ENCODE assay signal across 18 cellular contexts in the genomic region with DNA sequence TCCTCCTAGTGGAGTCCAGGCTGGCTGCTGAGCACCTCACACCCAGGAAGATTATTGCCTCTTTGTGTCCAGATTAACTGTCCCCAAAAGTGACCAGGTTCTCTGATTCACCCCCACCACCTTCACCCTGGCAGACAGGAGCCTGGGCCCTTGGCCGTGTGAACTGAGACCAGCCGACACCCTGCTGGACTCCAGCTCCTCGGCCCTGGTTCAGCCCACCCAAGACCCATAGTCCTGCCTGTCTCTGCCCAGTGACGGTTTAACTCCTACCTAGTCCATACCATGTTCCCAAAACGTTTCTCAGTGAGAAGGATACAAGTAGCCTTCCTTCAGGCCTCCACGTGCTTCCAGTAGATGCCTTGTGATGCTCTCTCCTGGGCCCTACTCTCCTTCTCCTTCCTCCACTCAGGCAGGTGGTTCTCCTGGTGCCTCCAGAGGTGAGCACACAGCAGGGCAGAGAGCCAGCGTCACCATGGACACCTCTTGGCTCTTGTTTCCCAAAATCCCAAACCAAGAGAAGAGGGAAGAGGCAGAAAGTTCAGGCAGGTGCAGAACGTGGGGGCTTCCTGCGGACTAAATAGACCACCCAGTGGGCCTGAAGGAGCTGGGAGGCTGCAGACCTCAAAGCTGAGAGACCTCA.
"Had no signal": no experiment of that assay in that cellular context is flagged by ENCODE, and none has a peak within 500 bp of the region (broad histone marks: within the 10 kb centered on the region; RNA-seq: fewer than 3 reads in every experiment).

No MANE protein-coding gene starts in this region.

- H3K4me2 ChIP-seq: hepatocyte, neural progenitor cell had no signal

- H3K27ac ChIP-seq: colonic mucosa, hepatocyte, left ventricle myocardium inferior, lower lobe of right lung, neural progenitor cell, stomach had no signal

- DNase-seq: colonic mucosa; dermis blood vessel endothelial cell; effector CD4-positive, alpha-beta T cell; foreskin melanocyte; head of caudate nucleus; kidney; left cardiac atrium; left ventricle myocardium inferior; lower lobe of right lung; natural killer cell; nucleus accumbens; stimulated activated CD4-positive, alpha-beta T cell treated with anti-CD3 and anti-CD28 coated beads, Interleukin-12 subunit alpha, Interleukin-12 subunit beta, amount 100 ng/mL, for 4 hours; stimulated activated naive CD4-positive, alpha-beta T cell; stomach; substantia nigra had no signal

- ATAC-seq: left cardiac atrium, lower lobe of right lung, natural killer cell, sciatic nerve had no signal

- H2AFZ ChIP-seq: hepatocyte, neural progenitor cell had no signal

- H3K36me3 ChIP-seq: colonic mucosa, left ventricle myocardium inferior, lower lobe of right lung, neural progenitor cell, stomach had no signal

- H3K79me2 ChIP-seq: hepatocyte had no signal

- H3K4me1 ChIP-seq: colonic mucosa, left ventricle myocardium inferior, lower lobe of right lung, neural progenitor cell, stomach had no signal

- H3K27me3 ChIP-seq: colonic mucosa, hepatocyte, neural progenitor cell had no signal

- H3K9me3 ChIP-seq: colonic mucosa, left ventricle myocardium inferior, lower lobe of right lung had no signal

- H3K4me3 ChIP-seq: colonic mucosa, hepatocyte, left ventricle myocardium inferior, lower lobe of right lung, neural progenitor cell, stomach had no signal
